25 cellular contexts compared by ENCODE assay signal in genomic region chr9:70220216-70220615, GRCh38.
"Had no signal": no experiment of that assay in that cellular context is flagged by ENCODE, and none has a peak within 500 bp of the region (broad histone marks: within the 10 kb centered on the region; RNA-seq: fewer than 3 reads in every experiment).

No MANE protein-coding gene starts in this region.

- H3K27me3 Mint-ChIP-seq: activated CD4-positive, alpha-beta memory T cell treated with anti-CD3 and anti-CD28 coated beads for 36 hours; activated CD4-positive, alpha-beta T cell treated with anti-CD3 and anti-CD28 coated beads, Interleukin-2, amount 10 ng/mL, durations not matched to agents 7 days and 5 days; activated naive CD8-positive, alpha-beta T cell treated with anti-CD3 and anti-CD28 coated beads, Interleukin-2, amount 10 ng/mL, durations not matched to agents 7 days and 5 days; T-cell had no signal

- H3K4me1 Mint-ChIP-seq: activated CD4-positive, alpha-beta T cell treated with anti-CD3 and anti-CD28 coated beads, Interleukin-2, amount 10 ng/mL, durations not matched to agents 7 days and 5 days; activated naive CD8-positive, alpha-beta T cell treated with anti-CD3 and anti-CD28 coated beads, Interleukin-2, amount 10 ng/mL, durations not matched to agents 7 days and 5 days; T-cell had no signal

- H3K36me3 ChIP-seq: adrenal gland, MG63, SJSA1 had no signal

- H3K9me3 ChIP-seq: adrenal gland, MG63, SJSA1 had no signal

- H3K36me3 Mint-ChIP-seq: activated naive CD8-positive, alpha-beta T cell treated with anti-CD3 and anti-CD28 coated beads, Interleukin-2, amount 10 ng/mL, durations not matched to agents 7 days and 5 days had no signal

- H3K27me3 ChIP-seq: adrenal gland, MG63, SJSA1 had no signal

- H3K4me3 Mint-ChIP-seq: activated CD4-positive, alpha-beta memory T cell treated with anti-CD3 and anti-CD28 coated beads for 36 hours; activated CD4-positive, alpha-beta T cell treated with anti-CD3 and anti-CD28 coated beads, Interleukin-2, amount 10 ng/mL, durations not matched to agents 7 days and 5 days; activated naive CD8-positive, alpha-beta T cell treated with anti-CD3 and anti-CD28 coated beads, Interleukin-2, amount 10 ng/mL, durations not matched to agents 7 days and 5 days; activated T-cell treated with anti-CD3 and anti-CD28 coated beads, Interleukin-2, amount 50 U/mL, for 72 hours; T-cell had no signal

- H3K27ac Mint-ChIP-seq: activated CD4-positive, alpha-beta memory T cell treated with anti-CD3 and anti-CD28 coated beads for 36 hours; activated CD4-positive, alpha-beta T cell treated with anti-CD3 and anti-CD28 coated beads, Interleukin-2, amount 10 ng/mL, durations not matched to agents 7 days and 5 days; activated naive CD8-positive, alpha-beta T cell treated with anti-CD3 and anti-CD28 coated beads, Interleukin-2, amount 10 ng/mL, durations not matched to agents 7 days and 5 days; activated T-cell treated with anti-CD3 and anti-CD28 coated beads, Interleukin-2, amount 50 U/mL, for 72 hours; activated T-helper 2 cell treated with anti-CD3 and anti-CD28 coated beads, Interferon-gamma antibody, Interleukin-2, Interleukin-4, amounts not matched to agents 10 μg/mL and 5 μg/mL and 100 μg/mL, durations not matched to agents 14 hours and 24 hours and 36 hours; T-cell had no signal

- H3K4me3 ChIP-seq: adrenal gland, MG63, SJSA1 had no signal

- H3K27ac ChIP-seq: adrenal gland, SJSA1, VCaP had no signal

- H3K4me1 ChIP-seq: adrenal gland, SJSA1 had no signal

- ATAC-seq: activated T-cell treated with anti-CD3 and anti-CD28 coated beads, Interleukin-2, amount 50 U/mL, for 72 hours; T-cell had no signal

- DNase-seq: activated CD4-positive, alpha-beta memory T cell treated with anti-CD3 and anti-CD28 coated beads for 36 hours; activated CD4-positive, alpha-beta T cell treated with anti-CD3 and anti-CD28 coated beads, Interleukin-2, amount 10 ng/mL, durations not matched to agents 7 days and 5 days; activated CD4-positive, CD25-positive, alpha-beta regulatory T cell; activated naive CD4-positive, alpha-beta T cell treated with anti-CD3 and anti-CD28 coated beads, Interleukin-2, amount 50 U/mL, for 16 hours; activated naive CD8-positive, alpha-beta T cell treated with anti-CD3 and anti-CD28 coated beads, Interleukin-2, amount 10 ng/mL, durations not matched to agents 7 days and 5 days; activated T-cell treated with anti-CD3 and anti-CD28 coated beads, Interleukin-2, amount 50 U/mL, for 72 hours; adrenal gland; anterior cingulate cortex; cerebellar nuclear complex; dermis blood vessel endothelial cell; MG63; MV-4-11; NCI-H1092 treated with DMSO at 0.1 percent for 48 hours; NCI-H1436 treated with DMSO at 0.1 percent for 48 hours; NCI-H187; NCI-H2081; NCI-H226; NCI-H510A; NCI-H526 treated with DMSO at 0.1 percent for 48 hours; NCI-H82; SHP77; T-cell had no signal
